Comparison of ENCODE assay signal across 2 cellular contexts in genomic region chr1:59879556-59879955, GRCh38.
TF ChIP-seq lines count a peak whose summit lies in the region.

No MANE protein-coding gene starts in this region.

TF ChIP-seq in WTC11, 78 proteins besides CTCF, POLR2A, EP300 and RAD21 (continued from another document):
- TF ChIP-seq ZBTB21 (CRISPR knock-in tag; IDR thresholded peaks at IDR 0.05; ENCODE audit: borderline replicate concordance) (no peak), ZSCAN18 (CRISPR knock-in tag; IDR thresholded peaks at IDR 0.05) (no peak), EMX1 (CRISPR knock-in tag; IDR thresholded peaks at IDR 0.05) (no peak), MAX (CRISPR knock-in tag; IDR thresholded peaks at IDR 0.05) (no peak), ESRRA (CRISPR knock-in tag; IDR thresholded peaks at IDR 0.05; ENCODE audit: borderline replicate concordance) (no peak), ZNF396 (CRISPR knock-in tag; IDR thresholded peaks at IDR 0.05; ENCODE audit: borderline replicate concordance) (no peak), CBFB (CRISPR knock-in tag; IDR thresholded peaks at IDR 0.05; ENCODE audit: low read depth) (no peak)

TF ChIP-seq in H1, 55 proteins besides CTCF, POLR2A, EP300 and RAD21 (continued from another document):
- TF ChIP-seq CHD1 (IDR thresholded peaks at IDR 0.05; ENCODE audit: low read depth, low read length) = no peak
- no peak for TF ChIP-seq RXRA (IDR thresholded peaks at IDR 0.05; ENCODE audit: insufficient read depth, low read depth, low read length)
